In genomic region chr9:5113523-5113922, GRCh38 we compare ENCODE assay signal across 22 cellular contexts.
DNase-seq lines count a peak whose midpoint lies in the region; ATAC-seq and TF ChIP-seq lines count a peak whose summit lies in the region.
"Had no signal": no experiment of that assay in that cellular context is flagged by ENCODE, and none has a peak within 500 bp of the region (broad histone marks: within the 10 kb centered on the region; RNA-seq: fewer than 3 reads in every experiment).

No MANE protein-coding gene starts in this region.

- H3K56ac ChIP-seq in IMR-90 (ENCODE audit: extremely low read depth, insufficient read depth, low read length), result no peak overlapping the region

- intact Hi-C loops in left cardiac atrium (cut with DNase I) (no loop called here), IMR-90 (cut with micrococcal nuclease) (no loop called here)

- no TSS peak for BruUV-seq in IMR-90 (replicated peaks; lab: Mats Ljungman, UMichigan)

- peak; percentile 9 for DNase-seq in left cardiac atrium
- DNase-seq in right atrium auricular region (ENCODE audit: low spot score), result no peak
- no peak for DNase-seq in IMR-90
- peak; percentile 72 for DNase-seq in osteocyte (ENCODE audit: extremely low spot score, unreplicated experiment)
- no peak for DNase-seq in NCI-H748 treated with DMSO at 0.1 percent for 48 hours (lab: John Stamatoyannopoulos, UW)
- no peak for DNase-seq in effector memory CD4-positive, alpha-beta T cell
- DNase-seq in hippocampal formation (lab: John Stamatoyannopoulos, UW), result no peak
- DNase-seq: BE2C, DMS79, GOT3, Karpas-422, MV-4-11, NCI-H1105 treated with DMSO at 0.1 percent for 48 hours, NCI-H2029 treated with DMSO at 0.1 percent for 48 hours, NCI-H2171, NCI-H345, NCI-H524, NCI-H82, Peyer's patch, SW 1271 had no signal

- H3K4me1 Mint-ChIP-seq in osteocyte (ENCODE audit: unreplicated experiment), result no peaks in the 10 kb centered on the region
- H3K4me1 Mint-ChIP-seq: IgD-negative memory B cell had no signal

- TF ChIP-seq POLR2A in IMR-90 (IDR thresholded peaks at IDR 0.05; ENCODE audit: low read depth, low read length), result no peak

- H3K27me3 Mint-ChIP-seq in osteocyte (ENCODE audit: unreplicated experiment), result no peaks in the 10 kb centered on the region
- H3K27me3 Mint-ChIP-seq: IgD-negative memory B cell had no signal

- H3K9ac ChIP-seq in IMR-90 (ENCODE audit: low read depth, low read length), result no peak overlapping the region

- WGBS in IMR-90 (ENCODE audit: extremely low coverage in 2 of 2, insufficient read length in 1 of 2), 2 experiments, result 100% methylated on average over 7 of the region's 10 CpGs; no CpG with 5 or more reads in 1 of the 2 experiments

- H3K4ac ChIP-seq in IMR-90 (ENCODE audit: low read depth, low read length), result no peak overlapping the region

- no peak for TF ChIP-seq RAD21 in IMR-90 (IDR thresholded peaks at IDR 0.05; ENCODE audit: low read length)

- H2AK9ac ChIP-seq in IMR-90 (replicated peaks; ENCODE audit: low read depth, low read length, poor library complexity), result peak overlapping the region; percentile 23

- H3K27me3 ChIP-seq in right atrium auricular region, result no peaks in the 10 kb centered on the region
- H3K27me3 ChIP-seq in IMR-90 (ENCODE audit: control insufficient read depth, insufficient read depth, low read length), result no peaks in the 10 kb centered on the region
- H3K27me3 ChIP-seq in effector memory CD4-positive, alpha-beta T cell (replicated peaks; ENCODE audit: control insufficient read depth, insufficient read depth, low read length, poor library complexity, severe bottlenecking), result no peaks in the 10 kb centered on the region
- H3K27me3 ChIP-seq: BE2C, Peyer's patch, SJSA1 had no signal

- H3K9me3 ChIP-seq in right atrium auricular region, result no peaks in the 10 kb centered on the region
- H3K9me3 ChIP-seq in IMR-90 (ENCODE audit: control insufficient read depth, insufficient read depth, low read length), result peaks cover 3% of the 10 kb centered on the region; the same call in 1 of the 2 replicates
- no peaks in the 10 kb centered on the region for H3K9me3 ChIP-seq in effector memory CD4-positive, alpha-beta T cell (ENCODE audit: control insufficient read depth, low read length)
- H3K9me3 ChIP-seq: BE2C, Peyer's patch, SJSA1 had no signal

- no peak for ATAC-seq in left cardiac atrium
- no peak for ATAC-seq in IMR-90 (ENCODE audit: low read depth)

- no peak overlapping the region for H2AFZ ChIP-seq in IMR-90 (replicated peaks; ENCODE audit: low read length, poor library complexity)

- H2AK5ac ChIP-seq in IMR-90 (ENCODE audit: low read depth, low read length), result no peak overlapping the region

- no peak overlapping the region for H3K4me2 ChIP-seq in IMR-90 (ENCODE audit: low read depth, low read length)

- no peak overlapping the region for H2BK120ac ChIP-seq in IMR-90 (ENCODE audit: low read depth, low read length)

- CTCF ChIA-PET in IMR-90 (lab: Yijun Ruan, JAX), result no interaction called here

- in situ Hi-C loops in IMR-90 (cut with MboI; ENCODE audit: low sequenced_read_pairs), result no loop called here

- no peaks in the 10 kb centered on the region for H3K9me1 ChIP-seq in IMR-90 (ENCODE audit: insufficient read depth, low read length)

- POLR2A ChIA-PET in IMR-90 (lab: Charles Lee; ENCODE audit: unreplicated experiment), result no interaction called here

- H3K4me3 Mint-ChIP-seq in osteocyte (ENCODE audit: unreplicated experiment), result no peak overlapping the region

- H3K27ac ChIP-seq in right atrium auricular region, result no peak overlapping the region
- H3K27ac ChIP-seq in IMR-90 (ENCODE audit: insufficient read depth, low read length), result no peak overlapping the region
- H3K27ac ChIP-seq in effector memory CD4-positive, alpha-beta T cell (ENCODE audit: insufficient read depth, low read length, poor library complexity, severe bottlenecking), result no peak overlapping the region
- H3K27ac ChIP-seq: Peyer's patch, SJSA1 had no signal

- no peak overlapping the region for H3K4me3 ChIP-seq in right atrium auricular region
- H3K4me3 ChIP-seq in IMR-90 (ENCODE audit: insufficient read depth, low read depth, low read length), result no peak overlapping the region
- H3K4me3 ChIP-seq in effector memory CD4-positive, alpha-beta T cell (ENCODE audit: insufficient read depth, low read depth, low read length, poor library complexity, severe bottlenecking), result no peak overlapping the region
- H3K4me3 ChIP-seq: Peyer's patch, SJSA1 had no signal

- dilution Hi-C loops in IMR-90 (cut with HindIII; ENCODE audit: low sequenced_read_pairs, unreplicated experiment), result no loop called here

- no peak overlapping the region for H2BK5ac ChIP-seq in IMR-90 (ENCODE audit: low read depth, low read length, poor library complexity, severe bottlenecking)

- no peak overlapping the region for H3K14ac ChIP-seq in IMR-90 (replicated peaks; ENCODE audit: low read depth, low read length)

- no peak overlapping the region for H4K8ac ChIP-seq in IMR-90 (ENCODE audit: low read depth in 2 of 2, low read length in 2 of 2)

- H3K27ac Mint-ChIP-seq in osteocyte (ENCODE audit: unreplicated experiment), result no peak overlapping the region
- H3K27ac Mint-ChIP-seq: IgD-negative memory B cell had no signal

- H4K20me1 ChIP-seq in IMR-90 (ENCODE audit: insufficient read depth, low read length), result no peaks in the 10 kb centered on the region

- H3K4me1 ChIP-seq in right atrium auricular region, result no peaks in the 10 kb centered on the region
- H3K4me1 ChIP-seq in IMR-90 (ENCODE audit: control insufficient read depth, insufficient read depth, low read length), result no peaks in the 10 kb centered on the region
- no peaks in the 10 kb centered on the region for H3K4me1 ChIP-seq in effector memory CD4-positive, alpha-beta T cell (ENCODE audit: control insufficient read depth, insufficient read depth, low read length, poor library complexity, severe bottlenecking)
- H3K4me1 ChIP-seq: BE2C, Peyer's patch, SJSA1 had no signal

- H2BK20ac ChIP-seq in IMR-90 (ENCODE audit: low read depth, low read length), result no peak overlapping the region

- TF ChIP-seq CTCF in right atrium auricular region (IDR thresholded peaks at IDR 0.05), result no peak
- no peak for TF ChIP-seq CTCF in IMR-90 (conservative IDR thresholded peaks at IDR 0.05; ENCODE audit: low read depth, low read length)
- TF ChIP-seq CTCF in osteocyte (IDR thresholded peaks at IDR 0.05), result no peak

- H3K23ac ChIP-seq in IMR-90 (ENCODE audit: low read depth, low read length), result no peak overlapping the region

- H3K36me3 ChIP-seq in right atrium auricular region (peaks cover 16% of the 10 kb centered on the region), IMR-90 (ENCODE audit: control insufficient read depth, insufficient read depth, low read length) (peaks cover 24% of the 10 kb centered on the region)
- H3K36me3 ChIP-seq in effector memory CD4-positive, alpha-beta T cell (ENCODE audit: control insufficient read depth, insufficient read depth, low read length), result peaks cover 11% of the 10 kb centered on the region
- H3K36me3 ChIP-seq: BE2C, SJSA1 had no signal

- H3K79me1 ChIP-seq in IMR-90 (ENCODE audit: low read depth in 1 of 2, low read length in 2 of 2), result no peaks in the 10 kb centered on the region

- H4K5ac ChIP-seq in IMR-90 (ENCODE audit: low read depth, low read length), result no peak overlapping the region

- H3K36me3 Mint-ChIP-seq in osteocyte (ENCODE audit: unreplicated experiment), result peaks cover 23% of the 10 kb centered on the region

- H2BK15ac ChIP-seq in IMR-90 (ENCODE audit: low read depth, low read length), result no peak overlapping the region

- H3K9me3 Mint-ChIP-seq in osteocyte (ENCODE audit: unreplicated experiment), result no peaks in the 10 kb centered on the region

- H3K18ac ChIP-seq in IMR-90 (ENCODE audit: low read depth, low read length), result no peak overlapping the region

- H4K91ac ChIP-seq in IMR-90 (ENCODE audit: insufficient read depth, low read depth, low read length), result no peak overlapping the region

TF ChIP-seq in IMR-90, 13 proteins besides CTCF, POLR2A, EP300 and RAD21:
- TF ChIP-seq NFE2L2 (IDR thresholded peaks at IDR 0.05; ENCODE audit: low read depth, low read length), result no peak
- TF ChIP-seq FOS (IDR thresholded peaks at IDR 0.05; ENCODE audit: low read depth, low read length), result no peak
- no peak for TF ChIP-seq SMC3 (IDR thresholded peaks at IDR 0.05; ENCODE audit: low read depth, low read length)
- TF ChIP-seq MAFK (IDR thresholded peaks at IDR 0.05; ENCODE audit: low read depth, low read length), result no peak
- TF ChIP-seq MXI1 (IDR thresholded peaks at IDR 0.05; ENCODE audit: borderline replicate concordance, low read depth, low read length), result no peak
- no peak for TF ChIP-seq MAZ (IDR thresholded peaks at IDR 0.05; ENCODE audit: borderline replicate concordance, low read depth, low read length)
- TF ChIP-seq, protein P1, sequence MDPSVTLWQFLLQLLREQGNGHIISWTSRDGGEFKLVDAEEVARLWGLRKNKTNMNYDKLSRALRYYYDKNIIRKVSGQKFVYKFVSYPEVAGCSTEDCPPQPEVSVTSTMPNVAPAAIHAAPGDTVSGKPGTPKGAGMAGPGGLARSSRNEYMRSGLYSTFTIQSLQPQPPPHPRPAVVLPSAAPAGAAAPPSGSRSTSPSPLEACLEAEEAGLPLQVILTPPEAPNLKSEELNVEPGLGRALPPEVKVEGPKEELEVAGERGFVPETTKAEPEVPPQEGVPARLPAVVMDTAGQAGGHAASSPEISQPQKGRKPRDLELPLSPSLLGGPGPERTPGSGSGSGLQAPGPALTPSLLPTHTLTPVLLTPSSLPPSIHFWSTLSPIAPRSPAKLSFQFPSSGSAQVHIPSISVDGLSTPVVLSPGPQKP (IDR thresholded peaks at IDR 0.05; ENCODE audit: borderline replicate concordance, low read depth, low read length), result no peak
- TF ChIP-seq, protein P2, sequence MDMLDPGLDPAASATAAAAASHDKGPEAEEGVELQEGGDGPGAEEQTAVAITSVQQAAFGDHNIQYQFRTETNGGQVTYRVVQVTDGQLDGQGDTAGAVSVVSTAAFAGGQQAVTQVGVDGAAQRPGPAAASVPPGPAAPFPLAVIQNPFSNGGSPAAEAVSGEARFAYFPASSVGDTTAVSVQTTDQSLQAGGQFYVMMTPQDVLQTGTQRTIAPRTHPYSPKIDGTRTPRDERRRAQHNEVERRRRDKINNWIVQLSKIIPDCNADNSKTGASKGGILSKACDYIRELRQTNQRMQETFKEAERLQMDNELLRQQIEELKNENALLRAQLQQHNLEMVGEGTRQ (IDR thresholded peaks at IDR 0.05; ENCODE audit: low read depth, low read length), result no peak
- no peak for TF ChIP-seq CEBPB (IDR thresholded peaks at IDR 0.05; ENCODE audit: low read depth, low read length)
- no peak for TF ChIP-seq BHLHE40 (IDR thresholded peaks at IDR 0.05; ENCODE audit: low read depth, low read length)
- no peak for TF ChIP-seq RCOR1 (IDR thresholded peaks at IDR 0.05; ENCODE audit: insufficient replicate concordance, low read length)
- no peak for TF ChIP-seq CHD1 (IDR thresholded peaks at IDR 0.05; ENCODE audit: low read depth, low read length)
- TF ChIP-seq RFX5 (IDR thresholded peaks at IDR 0.05; ENCODE audit: low read depth, low read length), result no peak

Comparison
In these comparisons a context has a peak if more than half of its experiments do, and no peak if none do; other contexts are left out.
1. DNase-seq: peak in left cardiac atrium (single experiment) and osteocyte (single experiment); none in right atrium auricular region (single experiment), IMR-90 (single experiment), NCI-H748 treated with DMSO at 0.1 percent for 48 hours (single experiment), effector memory CD4-positive, alpha-beta T cell (0 of 3) and hippocampal formation (0 of 2).